In the genomic region with DNA sequence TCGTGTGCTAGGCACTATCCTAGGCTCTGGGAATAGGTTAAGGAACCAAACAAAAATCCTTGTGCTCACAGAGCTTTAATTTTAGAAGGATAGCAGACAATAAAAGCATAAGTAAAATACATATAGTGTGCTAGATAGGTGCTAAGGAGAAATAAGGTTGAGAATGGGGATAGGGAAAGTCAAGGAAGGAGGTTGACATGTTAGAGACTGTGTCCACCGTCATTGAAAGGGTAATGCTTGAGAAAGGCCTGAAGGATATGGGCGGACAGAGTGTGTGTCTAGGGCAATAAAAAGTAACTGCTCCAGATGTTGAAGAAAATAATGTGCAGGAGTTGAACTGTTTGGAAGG, we compare ENCODE assay signal across 8 cellular contexts. TPM values are rescaled to one million over a fixed set of nuclear protein-coding genes. Genes with fewer than 3 reads are reported as not detected.
DNase-seq lines count a peak whose midpoint lies in the region; ATAC-seq and TF ChIP-seq lines count a peak whose summit lies in the region.

No MANE protein-coding gene starts in this region.

- H3K4me3 Mint-ChIP-seq in CD8-positive, alpha-beta T cell = peak overlapping the region; percentile 86
- H3K4me3 Mint-ChIP-seq in MCF 10A (ENCODE audit: unreplicated experiment) = peak overlapping the region; percentile 75
- peak overlapping the region; percentile 92 for H3K4me3 Mint-ChIP-seq in natural killer cell

- no peak for ATAC-seq in CD8-positive, alpha-beta T cell
- ATAC-seq in HG02981 (IDR thresholded peaks at IDR 0.05; ENCODE audit: unreplicated experiment) = peak; percentile 14
- ATAC-seq in natural killer cell = no peak

- H3K27me3 ChIP-seq in CD8-positive, alpha-beta T cell (ENCODE audit: insufficient read depth, low read length) = no peaks in the 10 kb centered on the region

- BruUV-seq in MCF 10A (replicated peaks; lab: Mats Ljungman, UMichigan) = no TSS peak

- H3K4me3 ChIP-seq in CD8-positive, alpha-beta T cell (ENCODE audit: low read depth, low read length) = peak overlapping the region; percentile 16

- H3K36me3 ChIP-seq in CD8-positive, alpha-beta T cell (ENCODE audit: insufficient read depth, low read length) = no peaks in the 10 kb centered on the region

- no peaks in the 10 kb centered on the region for H3K36me3 Mint-ChIP-seq in CD8-positive, alpha-beta T cell
- no peaks in the 10 kb centered on the region for H3K36me3 Mint-ChIP-seq in MCF 10A (ENCODE audit: insufficient read depth, unreplicated experiment)
- no peaks in the 10 kb centered on the region for H3K36me3 Mint-ChIP-seq in natural killer cell

- POLR2A ChIA-PET in CD8-positive, alpha-beta T cell (lab: Charles Lee) = interaction anchor here (1.4 to 1.6 kb wide), 2 partner anchors 17 to 187 kb away, joined by 3 to 4 read pairs; no protein-coding TSS in a partner anchor
- POLR2A ChIA-PET in MCF 10A (lab: Yijun Ruan, JAX) = interaction anchor here (0.9 to 1.2 kb wide), 2 partner anchors 29 to 74 kb away, joined by 4 to 5 read pairs; no protein-coding TSS in a partner anchor

- H3K27ac ChIP-seq in CD8-positive, alpha-beta T cell (ENCODE audit: low read depth, low read length) = no peak overlapping the region

- peaks cover 13% of the 10 kb centered on the region for H3K4me1 ChIP-seq in CD8-positive, alpha-beta T cell (ENCODE audit: insufficient read depth, low read length)

- intact Hi-C loops in CD8-positive, alpha-beta T cell (cut with DNase I, micrococcal nuclease) = loop anchor here (1.0 to 10.0 kb wide), 15 partner anchors 12 to 1811 kb away; a partner anchor contains a TSS
- intact Hi-C loops in MCF 10A (cut with micrococcal nuclease) (loop anchor here (1.0 to 2.0 kb wide), 2 partner anchors 187 to 203 kb away; no protein-coding TSS in a partner anchor), natural killer cell (cut with micrococcal nuclease) (loop anchor here (1.0 to 2.0 kb wide), 2 partner anchors 187 to 203 kb away; no protein-coding TSS in a partner anchor)

- no peak for DNase-seq in CD8-positive, alpha-beta T cell
- no peak for DNase-seq in MCF 10A (ENCODE audit: unreplicated experiment)
- no peak for DNase-seq in natural killer cell
- no peak for DNase-seq in mesenteric fat pad (ENCODE audit: low spot score)
- no peak for DNase-seq in SW480 (ENCODE audit: low spot score)
- DNase-seq in cerebellar cortex (ENCODE audit: low spot score) = no peak
- no peak for DNase-seq in amniotic stem cell (lab: John Stamatoyannopoulos, UW)

- CTCF ChIA-PET in CD8-positive, alpha-beta T cell (lab: Charles Lee) = interaction anchor here (0.6 to 6.2 kb wide), 8 partner anchors 24 to 558 kb away, joined by 3 to 40 read pairs (median 4); a partner anchor contains a TSS
- CTCF ChIA-PET in MCF 10A (lab: Yijun Ruan, JAX) = interaction anchor here (0.6 to 2.0 kb wide), 30 partner anchors 10 to 557 kb away, joined by 3 to 14 read pairs (median 4); a partner anchor contains a TSS

- H3K9me3 ChIP-seq in CD8-positive, alpha-beta T cell (ENCODE audit: low read length) = no peaks in the 10 kb centered on the region

- H3K4me1 Mint-ChIP-seq in CD8-positive, alpha-beta T cell (ENCODE audit: low read depth) = peaks cover 23% of the 10 kb centered on the region
- H3K4me1 Mint-ChIP-seq in MCF 10A (ENCODE audit: insufficient read depth, unreplicated experiment) = peaks cover 12% of the 10 kb centered on the region
- peaks cover 32 to 33% of the 10 kb centered on the region in 2 donors for H3K4me1 Mint-ChIP-seq in natural killer cell

- peaks cover 19% of the 10 kb centered on the region for H3K27me3 Mint-ChIP-seq in CD8-positive, alpha-beta T cell (ENCODE audit: low read depth)
- H3K27me3 Mint-ChIP-seq in MCF 10A (ENCODE audit: insufficient read depth, unreplicated experiment) (peaks cover 33% of the 10 kb centered on the region), natural killer cell (ENCODE audit: low read depth in 2 of 2) (peaks cover 15 to 26% of the 10 kb centered on the region in 2 donors)

- H3K27ac Mint-ChIP-seq in CD8-positive, alpha-beta T cell = peak overlapping the region; percentile 85
- peak overlapping the region; percentile 81 for H3K27ac Mint-ChIP-seq in MCF 10A (ENCODE audit: low read depth, unreplicated experiment)
- H3K27ac Mint-ChIP-seq in natural killer cell = peak overlapping the region; percentile 84 to 88

- no peak for TF ChIP-seq CTCF in CD8-positive, alpha-beta T cell (IDR thresholded peaks at IDR 0.05)
- TF ChIP-seq CTCF in MCF 10A (IDR thresholded peaks at IDR 0.05; ENCODE audit: unreplicated experiment) (no peak), natural killer cell (IDR thresholded peaks at IDR 0.05) (no peak)

- H3K9me3 Mint-ChIP-seq in CD8-positive, alpha-beta T cell = no peaks in the 10 kb centered on the region
- H3K9me3 Mint-ChIP-seq in MCF 10A (ENCODE audit: unreplicated experiment) (no peaks in the 10 kb centered on the region), natural killer cell (no peaks in the 10 kb centered on the region)

RNA-seq across cellular contexts. Expression of a gene that starts 0.5 kb away (rescaled TPM):
- 1 to 10 TPM; 3.5 to 4.5 TPM for total RNA-seq in CD8-positive, alpha-beta T cell
- total RNA-seq in MCF 10A (2022) (7.1 and 8.2 TPM in 2 replicates), natural killer cell (10 to 100 TPM in 2 of 3 donors, 1 to 10 TPM in 1; 9.8 to 16.4 (median 16.3) TPM), mesenteric fat pad (15.1 TPM)
